13 cellular contexts compared by ENCODE assay signal in genomic region chr12:6264402-6265037, GRCh38. TPM values are rescaled to one million over a fixed set of nuclear protein-coding genes. Genes with fewer than 3 reads are reported as not detected.
A peak's percentile ranks its signal among the peaks of the same experiment; 100 is the strongest.
DNase-seq lines count a peak whose midpoint lies in the region; ATAC-seq and TF ChIP-seq lines count a peak whose summit lies in the region.
"Had no signal": no experiment of that assay in that cellular context is flagged by ENCODE, and none has a peak within 500 bp of the region (broad histone marks: within the 10 kb centered on the region; RNA-seq: fewer than 3 reads in every experiment).

No MANE protein-coding gene starts in this region.

- H3K4me3 Mint-ChIP-seq in activated naive CD4-positive, alpha-beta T cell treated with anti-CD3 and anti-CD28 coated beads, Interleukin-2, amount 10 ng/mL, durations not matched to agents 7 days and 5 days: no peak overlapping the region
- H3K4me3 Mint-ChIP-seq: activated CD4-positive, alpha-beta T cell treated with anti-CD3 and anti-CD28 coated beads for 36 hours; CD4-positive, alpha-beta memory T cell had no signal

- TF ChIP-seq CTCF in HEK293 (tag by site-specific recombination; IDR thresholded peaks at IDR 0.05): no peak

- H3K9me3 ChIP-seq in HEK293 (ENCODE audit: control insufficient read depth, insufficient read depth, low read depth, low read length) (no peaks in the 10 kb centered on the region), iPS-15b (ENCODE audit: control insufficient read depth, insufficient read depth, low read length) (no peaks in the 10 kb centered on the region)
- H3K9me3 ChIP-seq: right atrium auricular region had no signal

- no peaks in the 10 kb centered on the region for H3K4me1 Mint-ChIP-seq in activated naive CD4-positive, alpha-beta T cell treated with anti-CD3 and anti-CD28 coated beads, Interleukin-2, amount 10 ng/mL, durations not matched to agents 7 days and 5 days

- H3K9ac ChIP-seq in iPS-15b (ENCODE audit: low read depth, low read length): peak overlapping the region; percentile 37

- H3K4me1 ChIP-seq in HEK293 (ENCODE audit: control insufficient read depth, insufficient read depth, low read length) (peaks cover 6% of the 10 kb centered on the region), iPS-15b (ENCODE audit: control insufficient read depth, insufficient read depth, low read length) (peaks cover 12% of the 10 kb centered on the region)
- H3K4me1 ChIP-seq: right atrium auricular region had no signal

- ATAC-seq in GM19328 (IDR thresholded peaks at IDR 0.05; ENCODE audit: unreplicated experiment): no peak
- ATAC-seq: activated CD4-positive, alpha-beta T cell treated with anti-CD3 and anti-CD28 coated beads for 36 hours had no signal

- DNase-seq in NCI-H2196 (lab: John Stamatoyannopoulos, UW; ENCODE audit: unreplicated experiment): peak; percentile 36
- DNase-seq in renal cortical epithelial cell (ENCODE audit: low read depth): peak; percentile 48
- no peak for DNase-seq in stimulated activated CD4-positive, alpha-beta T cell treated with anti-CD3 and anti-CD28 coated beads, Interleukin-1b, Interleukin-23, amount 100 ng/mL, for 48 hours
- no peak for DNase-seq in activated naive CD4-positive, alpha-beta T cell treated with anti-CD3 and anti-CD28 coated beads, Interleukin-2, amount 10 ng/mL, durations not matched to agents 7 days and 5 days
- DNase-seq: activated CD4-positive, alpha-beta T cell treated with anti-CD3 and anti-CD28 coated beads for 36 hours; activated effector memory CD4-positive, alpha-beta T cell treated with Interleukin-2 at 50 U/mL for 16 hours; CD4-positive, alpha-beta memory T cell; NK-92 treated with Interleukin-12 subunit alpha and Interleukin-12 subunit beta, amount 100 ng/mL, for 24 hours had no signal

- CTCF ChIA-PET in HEK293 (lab: Yijun Ruan, JAX): interaction anchor here (0.7 to 3.7 kb wide), 4 partner anchors 9 to 1415 kb away, joined by 3 to 20 read pairs (median 6); no protein-coding TSS in a partner anchor
- CTCF ChIA-PET in activated naive CD4-positive, alpha-beta T cell treated with anti-CD3 and anti-CD28 coated beads, Interleukin-2, amount 10 ng/mL, durations not matched to agents 7 days and 5 days (lab: Charles Lee): no interaction called here

- POLR2A ChIA-PET in HEK293 (lab: Yijun Ruan, JAX): interaction anchor here (0.7 to 1.2 kb wide), 3 partner anchors 8 to 277 kb away, joined by 3 read pairs; no protein-coding TSS in a partner anchor

- H3K36me3 Mint-ChIP-seq in activated naive CD4-positive, alpha-beta T cell treated with anti-CD3 and anti-CD28 coated beads, Interleukin-2, amount 10 ng/mL, durations not matched to agents 7 days and 5 days: no peaks in the 10 kb centered on the region
- H3K36me3 Mint-ChIP-seq: CD4-positive, alpha-beta memory T cell had no signal

- peaks cover 11% of the 10 kb centered on the region for H3K27me3 Mint-ChIP-seq in activated naive CD4-positive, alpha-beta T cell treated with anti-CD3 and anti-CD28 coated beads, Interleukin-2, amount 10 ng/mL, durations not matched to agents 7 days and 5 days

- H3K4me3 ChIP-seq in HEK293 (ENCODE audit: low read depth, low read length): no peak overlapping the region
- H3K4me3 ChIP-seq in iPS-15b (ENCODE audit: low read depth, low read length): no peak overlapping the region
- H3K4me3 ChIP-seq: hepatocyte, right atrium auricular region had no signal

- H3K27me3 ChIP-seq in iPS-15b (ENCODE audit: control insufficient read depth, insufficient read depth, low read length): no peaks in the 10 kb centered on the region
- H3K27me3 ChIP-seq: hepatocyte, right atrium auricular region had no signal

- no peaks in the 10 kb centered on the region for H3K9me3 Mint-ChIP-seq in activated naive CD4-positive, alpha-beta T cell treated with anti-CD3 and anti-CD28 coated beads, Interleukin-2, amount 10 ng/mL, durations not matched to agents 7 days and 5 days

- H3K27ac Mint-ChIP-seq in activated naive CD4-positive, alpha-beta T cell treated with anti-CD3 and anti-CD28 coated beads, Interleukin-2, amount 10 ng/mL, durations not matched to agents 7 days and 5 days: no peak overlapping the region
- H3K27ac Mint-ChIP-seq: activated CD4-positive, alpha-beta T cell treated with anti-CD3 and anti-CD28 coated beads for 36 hours had no signal

- no peak overlapping the region for H3K27ac ChIP-seq in HEK293 (ENCODE audit: extremely low read depth, low read depth, low read length)
- H3K27ac ChIP-seq: hepatocyte, right atrium auricular region had no signal

- H3K36me3 ChIP-seq in HEK293 (ENCODE audit: control insufficient read depth in 2 of 2, insufficient read depth in 1 of 2, low read length in 2 of 2) (no peaks in the 10 kb centered on the region), iPS-15b (ENCODE audit: control insufficient read depth, insufficient read depth, low read length) (no peaks in the 10 kb centered on the region)
- H3K36me3 ChIP-seq: right atrium auricular region had no signal

TF ChIP-seq in HEK293, 187 proteins besides CTCF, POLR2A, EP300 and RAD21:
- TF ChIP-seq ZFP37 (tag by site-specific recombination; IDR thresholded peaks at IDR 0.05): 0 out of 2 replicates have a peak, but pooled peaks have one; percentile 33
- TF ChIP-seq PRDM1 (tag by site-specific recombination; IDR thresholded peaks at IDR 0.05): no peak

RNA-seq across cellular contexts. Expression of gene PLEKHG6, which starts 46.0 kb away (rescaled TPM):
- 1.4 and 2.7 TPM in 2 replicates for total RNA-seq in renal cortical epithelial cell
- total RNA-seq: activated CD4-positive, alpha-beta T cell treated with anti-CD3 and anti-CD28 coated beads for 36 hours; CD4-positive, alpha-beta memory T cell had no signal

Comparison
In these comparisons a context has a peak if more than half of its experiments do, and no peak if none do; other contexts are left out.
1. DNase-seq: peak in NCI-H2196 (single experiment) and renal cortical epithelial cell (single experiment); none in stimulated activated CD4-positive, alpha-beta T cell treated with anti-CD3 and anti-CD28 coated beads, Interleukin-1b, Interleukin-23, amount 100 ng/mL, for 48 hours (single experiment) and activated naive CD4-positive, alpha-beta T cell treated with anti-CD3 and anti-CD28 coated beads, Interleukin-2, amount 10 ng/mL, durations not matched to agents 7 days and 5 days (single experiment).